ENCODE assay signal across 8 cellular contexts in genomic region chr16:57185446-57185944, GRCh38. TPM values are rescaled to one million over a fixed set of nuclear protein-coding genes. Genes with fewer than 3 reads are reported as not detected.
DNase-seq lines count a peak whose midpoint lies in the region; TF ChIP-seq lines count a peak whose summit lies in the region.

No MANE protein-coding gene starts in this region.

- H3K4me3 Mint-ChIP-seq in HFFc6 (peak overlapping the region; percentile 97), MCF 10A (ENCODE audit: unreplicated experiment) (peak overlapping the region; percentile 95)

- TSS peak; percentile 79 for BruUV-seq in A673 (replicated peaks; lab: Mats Ljungman, UMichigan)
- BruUV-seq in MCF 10A (replicated peaks; lab: Mats Ljungman, UMichigan): TSS peak; percentile 80

- DNase-seq in A673 (ENCODE audit: low spot score): peak; percentile 48
- peak; percentile 52 for DNase-seq in G401 (ENCODE audit: low spot score)
- peak; percentile 64 for DNase-seq in HFFc6
- peak; percentile 10 for DNase-seq in NCI-H1694 treated with DMSO at 0.1 percent for 48 hours (lab: John Stamatoyannopoulos, UW)
- peak; percentile 81 for DNase-seq in MCF 10A (ENCODE audit: unreplicated experiment)
- DNase-seq in cortex of kidney (lab: John Stamatoyannopoulos, UW): no peak

- in situ Hi-C loops in G401 (cut with HindIII; ENCODE audit: low sequenced_read_pairs): no loop called here

- H3K4me1 ChIP-seq in A673 (ENCODE audit: insufficient read depth, low read length, poor library complexity, severe bottlenecking) (peaks cover 6% of the 10 kb centered on the region), iPS-20b (ENCODE audit: insufficient read depth, low read length) (peaks cover 16% of the 10 kb centered on the region; the same call in 1 of the 2 replicates), skeletal muscle tissue (ENCODE audit: control insufficient read depth in 3 of 3, insufficient read depth in 3 of 3, low read length in 3 of 3) (peaks cover 12 to 36% (median 20%) of the 10 kb centered on the region in 3 donors)

- H3K27ac Mint-ChIP-seq in HFFc6 (peak overlapping the region; percentile 93), MCF 10A (ENCODE audit: low read depth, unreplicated experiment) (peak overlapping the region; percentile 98)

- H3K4me1 Mint-ChIP-seq in HFFc6 (ENCODE audit: low read depth): peaks cover 50% of the 10 kb centered on the region
- peaks cover 31% of the 10 kb centered on the region for H3K4me1 Mint-ChIP-seq in MCF 10A (ENCODE audit: insufficient read depth, unreplicated experiment)

- peaks cover 3% of the 10 kb centered on the region for H3K36me3 ChIP-seq in A673 (ENCODE audit: insufficient read depth, low read length, poor library complexity, severe bottlenecking)
- no peaks in the 10 kb centered on the region for H3K36me3 ChIP-seq in iPS-20b (ENCODE audit: insufficient read depth, low read depth, low read length)
- no peaks in the 10 kb centered on the region for H3K36me3 ChIP-seq in skeletal muscle tissue (ENCODE audit: control insufficient read depth in 3 of 3, insufficient read depth in 3 of 3, low read length in 3 of 3)

- intact Hi-C loops in A673 (cut with micrococcal nuclease; ENCODE audit: unreplicated experiment) (no loop called here), MCF 10A (cut with micrococcal nuclease) (loop anchor here (10.0 kb wide), 1 partner anchor 229 kb away; no protein-coding TSS in a partner anchor)

- CTCF ChIA-PET in A673 (lab: Charles Lee): interaction anchor here (0.5 to 0.9 kb wide), 2 partner anchors 10 to 101 kb away, joined by 3 to 8 read pairs; no protein-coding TSS in a partner anchor
- CTCF ChIA-PET in MCF 10A (lab: Yijun Ruan, JAX): interaction anchor here (1.0 to 1.9 kb wide), 3 partner anchors 27 to 237 kb away, joined by 3 to 7 read pairs (median 4); no protein-coding TSS in a partner anchor

- H3K9me3 ChIP-seq in A673 (ENCODE audit: low read depth, low read length, poor library complexity, severe bottlenecking) (no peaks in the 10 kb centered on the region), iPS-20b (ENCODE audit: insufficient read depth, low read depth, low read length) (no peaks in the 10 kb centered on the region), skeletal muscle tissue (ENCODE audit: control insufficient read depth in 3 of 3, low read length in 3 of 3) (no peaks in the 10 kb centered on the region)

- POLR2A ChIA-PET in A673 (lab: Charles Lee; ENCODE audit: low non-redundant PET) (interaction anchor here (0.5 to 0.7 kb wide), 5 partner anchors 93 to 406 kb away, joined by 3 to 8 read pairs (median 3); partner anchors contain the start of gene CPNE2), MCF 10A (lab: Yijun Ruan, JAX) (interaction anchor here (0.6 to 5.7 kb wide), 35 partner anchors 10 to 683 kb away, joined by 3 to 67 read pairs (median 5); partner anchors contain the start of genes ARL2BP, CIAPIN1, COQ9 and CPNE2)

- H3K27me3 ChIP-seq in A673 (replicated peaks; ENCODE audit: insufficient read depth, low read depth, low read length, poor library complexity) (no peaks in the 10 kb centered on the region), iPS-20b (ENCODE audit: insufficient read depth, low read length) (no peaks in the 10 kb centered on the region), skeletal muscle tissue (ENCODE audit: control insufficient read depth in 3 of 3, insufficient read depth in 3 of 3, low read length in 3 of 3) (no peaks in the 10 kb centered on the region)

- peaks cover 16% of the 10 kb centered on the region; the same call in 1 of the 2 replicates for H3K36me3 Mint-ChIP-seq in HFFc6 (ENCODE audit: low read depth)
- peaks cover 21% of the 10 kb centered on the region for H3K36me3 Mint-ChIP-seq in MCF 10A (ENCODE audit: insufficient read depth, unreplicated experiment)

- H3K9ac ChIP-seq in iPS-20b (ENCODE audit: low read depth, low read length) (peak overlapping the region; percentile 96), skeletal muscle tissue (ENCODE audit: low read depth in 1 of 3, low read length in 3 of 3) (peak overlapping the region; percentile 87 to 94 (median 92))

- H3K4me3 ChIP-seq in A673 (ENCODE audit: low read depth, low read length, poor library complexity, severe bottlenecking) (peak overlapping the region; percentile 93), iPS-20b (ENCODE audit: low read length) (peak overlapping the region; percentile 99), skeletal muscle tissue (ENCODE audit: low read length in 3 of 3) (peak overlapping the region; percentile 80 to 92 (median 92))

- TF ChIP-seq CTCF in A673 (conservative IDR thresholded peaks at IDR 0.05; ENCODE audit: low read depth, low read length): no peak
- TF ChIP-seq CTCF in HFFc6 (IDR thresholded peaks at IDR 0.05): no peak
- no peak for TF ChIP-seq CTCF in MCF 10A (IDR thresholded peaks at IDR 0.05; ENCODE audit: unreplicated experiment)

- H3K9me3 Mint-ChIP-seq in HFFc6: no peaks in the 10 kb centered on the region; the same call in 1 of the 2 replicates
- peaks cover 6% of the 10 kb centered on the region for H3K9me3 Mint-ChIP-seq in MCF 10A (ENCODE audit: unreplicated experiment)

- H3K27me3 Mint-ChIP-seq in HFFc6 (ENCODE audit: insufficient read depth) (peaks cover 4% of the 10 kb centered on the region; the same call in 1 of the 2 replicates), MCF 10A (ENCODE audit: insufficient read depth, unreplicated experiment) (no peaks in the 10 kb centered on the region)

- peak overlapping the region; percentile 89 for H3K27ac ChIP-seq in A673 (ENCODE audit: low read depth, low read length, poor library complexity, severe bottlenecking)
- peak overlapping the region; percentile 72 for H3K27ac ChIP-seq in iPS-20b (ENCODE audit: low read length)
- peak overlapping the region; percentile 94 for H3K27ac ChIP-seq in skeletal muscle tissue (ENCODE audit: low read depth, low read length)

RNA-seq across cellular contexts. Expression of gene PSME3IP1, which starts 0.3 kb away (rescaled TPM):
- total RNA-seq in A673 (2021) (128 and 133 TPM in 2 replicates), MCF 10A (2022) (100 and 107 TPM in 2 replicates), skeletal muscle tissue (36.5 TPM)
- 46.6 and 66.3 TPM in 2 replicates for total RNA-seq in G401 (2014; rRNA removed; shearing (Covaris generic))
- total RNA-seq in HFFc6 (2021; fragmentation: NEBNext Ultra II Directional; extraction: Animal tissue kit (Norgen Biotek cat#: 25700)): 10 to 100 TPM; 55.9 to 85.0 (median 76.5) TPM

RNA-seq across cellular contexts. Expression of gene RSPRY1, which starts 0.6 kb away (rescaled TPM):
- 45.6 and 47.6 TPM in 2 replicates for total RNA-seq in A673 (2021)
- total RNA-seq in G401 (2014; rRNA removed; shearing (Covaris generic)): 30.8 and 36.2 TPM in 2 replicates
- 10 to 100 TPM; 38.8 to 51.9 (median 47.7) TPM for total RNA-seq in HFFc6 (2021; fragmentation: NEBNext Ultra II Directional; extraction: Animal tissue kit (Norgen Biotek cat#: 25700))
- 55.9 and 62.0 TPM in 2 replicates for total RNA-seq in MCF 10A (2022)
- 36.5 TPM for total RNA-seq in skeletal muscle tissue

RNA-seq across cellular contexts. Expression of gene ARL2BP, which starts 59.6 kb away (rescaled TPM):
- 33.1 and 35.1 TPM in 2 replicates for total RNA-seq in A673 (2021)
- total RNA-seq in G401 (2014; rRNA removed; shearing (Covaris generic)): 79.4 and 98.0 TPM in 2 replicates
- total RNA-seq in HFFc6 (2021; fragmentation: NEBNext Ultra II Directional; extraction: Animal tissue kit (Norgen Biotek cat#: 25700)): 10 to 100 TPM; 70.3 to 80.0 (median 76.7) TPM
- 94.4 and 114 TPM in 2 replicates for total RNA-seq in MCF 10A (2022)
- total RNA-seq in skeletal muscle tissue: 37.1 TPM
